Comparison of ENCODE assay signal across 8 cellular contexts in the genomic region with DNA sequence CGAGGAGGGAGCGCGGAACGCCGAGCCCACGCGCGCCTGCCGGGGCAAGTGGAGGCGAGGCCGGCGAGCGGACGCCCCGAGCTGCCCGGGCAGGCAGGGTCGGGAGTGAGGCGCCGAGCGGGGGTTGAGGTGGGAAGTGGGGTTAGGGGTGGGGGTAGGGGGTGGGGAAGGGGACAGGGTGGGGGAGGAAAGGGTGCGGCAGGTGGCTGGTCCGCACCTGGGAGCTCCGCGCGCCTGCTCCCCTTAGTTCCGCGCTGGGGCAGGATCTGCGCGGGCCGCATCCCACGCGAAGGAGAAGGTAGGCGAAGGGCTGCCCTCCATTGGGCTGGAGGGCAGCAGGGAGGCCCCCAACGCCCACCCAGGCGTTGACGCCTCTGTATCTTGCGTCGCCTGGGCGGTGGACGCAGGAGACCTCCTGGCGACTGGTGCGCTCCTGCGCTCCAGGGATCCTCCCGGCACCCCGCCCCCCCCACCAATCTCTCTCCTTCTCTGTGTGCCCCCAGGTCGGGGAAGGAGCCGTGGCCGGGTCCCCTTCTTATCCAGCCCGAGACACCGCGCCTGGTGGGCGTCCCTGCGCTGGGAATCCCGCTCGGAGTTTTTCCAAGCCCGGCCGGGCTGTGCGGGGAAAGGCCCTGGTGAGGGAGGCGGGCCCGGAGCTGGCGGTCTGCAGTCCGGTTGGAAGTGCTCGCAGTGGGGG. TPM values are rescaled to one million over a fixed set of nuclear protein-coding genes. Genes with fewer than 3 reads are reported as not detected.
DNase-seq lines count a peak whose midpoint lies in the region; ATAC-seq, FAIRE-seq and TF ChIP-seq lines count a peak whose summit lies in the region.

No MANE protein-coding gene starts in this region.

- no peak overlapping the region for H2BK20ac ChIP-seq in H1 (ENCODE audit: low read length)

- no peak for FAIRE-seq in H1 (lab: Jason Lieb, UNC)

- DNase-seq in Calu3 (no peak), H1 (ENCODE audit: low read depth in 1 of 2, low spot score in 2 of 2) (no peak), osteoblast (ENCODE audit: insufficient read length, low spot score, missing footprints) (peak; percentile 78), hippocampal formation (lab: John Stamatoyannopoulos, UW) (no peak), RWPE1 (ENCODE audit: low spot score) (no peak)
- no peak for DNase-seq in activated CD4-positive, CD25-positive, alpha-beta regulatory T cell treated with anti-CD3 and anti-CD28 coated beads, Interleukin-2, amount 50 U/mL, for 72 hours

- no peak overlapping the region for H3K14ac ChIP-seq in H1 (ENCODE audit: insufficient read length)

- H3K9me3 ChIP-seq in OCI-LY3 (ENCODE audit: insufficient read depth, low read length): no peaks in the 10 kb centered on the region
- peaks cover 0 to 2% of the 10 kb centered on the region in 2 experiments; a peak in 1 of 4 replicates for H3K9me3 ChIP-seq in H1 (ENCODE audit: insufficient read depth in 2 of 2, low read depth in 1 of 2, low read length in 1 of 2)
- no peaks in the 10 kb centered on the region for H3K9me3 ChIP-seq in osteoblast (ENCODE audit: low read depth, low read length)

- H3K9ac ChIP-seq in OCI-LY3 (ENCODE audit: low read length): peak overlapping the region; percentile 46
- no peak overlapping the region for H3K9ac ChIP-seq in H1 (replicated peaks in 1 of 4; ENCODE audit: extremely low read depth in 1 of 4, low read depth in 3 of 4, low read length in 3 of 4)

- H3K79me1 ChIP-seq in H1 (ENCODE audit: low read depth, low read length): no peaks in the 10 kb centered on the region

- CTCF ChIA-PET in Calu3 (lab: Charles Lee) (interaction anchor here (0.7 to 1.0 kb wide), 3 partner anchors 9 to 309 kb away, joined by 3 to 4 read pairs (median 3); no protein-coding TSS in a partner anchor), H1 (lab: Charles Lee; ENCODE audit: partially characterized antibody) (interaction anchor here (0.7 to 2.2 kb wide), 9 partner anchors 8 to 203 kb away, joined by 3 to 12 read pairs (median 5); no protein-coding TSS in a partner anchor), RWPE1 (lab: Yijun Ruan, JAX) (interaction anchor here (0.6 to 1.3 kb wide), 2 partner anchors 9 to 53 kb away, joined by 3 to 4 read pairs; no protein-coding TSS in a partner anchor)

- H2BK12ac ChIP-seq in H1 (ENCODE audit: low read depth, low read length): no peak overlapping the region

- H3K4me3 ChIP-seq in OCI-LY3 (ENCODE audit: low read length) (peak overlapping the region; percentile 80), H1 (ENCODE audit: extremely low read depth in 1 of 4, insufficient read depth in 2 of 4, low read depth in 3 of 4, low read length in 4 of 4) (peak overlapping the region; percentile 25 to 61 (median 42)), osteoblast (ENCODE audit: insufficient read depth, low read length) (no peak overlapping the region)

- H3K23me2 ChIP-seq in H1 (ENCODE audit: low read depth, low read length): peaks cover 8% of the 10 kb centered on the region; the same call in 1 of the 2 replicates

- no peaks in the 10 kb centered on the region for H3K79me2 ChIP-seq in OCI-LY3 (ENCODE audit: low read length)
- no peaks in the 10 kb centered on the region for H3K79me2 ChIP-seq in H1 (ENCODE audit: control insufficient read depth in 1 of 2, insufficient read depth in 2 of 2, low read length in 2 of 2)
- H3K79me2 ChIP-seq in osteoblast (ENCODE audit: insufficient read depth, low read length): no peaks in the 10 kb centered on the region

- no peak overlapping the region for H2BK15ac ChIP-seq in H1 (ENCODE audit: low read length)

- H2AK5ac ChIP-seq in H1 (ENCODE audit: low read depth, low read length): no peak overlapping the region

- H4K20me1 ChIP-seq in OCI-LY3 (ENCODE audit: insufficient read depth, low read length) (no peaks in the 10 kb centered on the region), H1 (replicated peaks in 1 of 2; ENCODE audit: control insufficient read depth in 1 of 2, insufficient read depth in 2 of 2, low read length in 2 of 2) (peaks cover 3 to 15% of the 10 kb centered on the region in 2 experiments), osteoblast (ENCODE audit: insufficient read depth, low read length) (no peaks in the 10 kb centered on the region)

- H3K27ac ChIP-seq in OCI-LY3 (ENCODE audit: low read length) (no peak overlapping the region), H1 (ENCODE audit: low read depth, low read length) (no peak overlapping the region), osteoblast (ENCODE audit: low read depth, low read length) (no peak overlapping the region), RWPE1 (no peak overlapping the region)

- no peak overlapping the region for H3K18ac ChIP-seq in H1 (ENCODE audit: extremely low read depth, low read length)

- no peak overlapping the region for H3K23ac ChIP-seq in H1 (ENCODE audit: insufficient read length)

- intact Hi-C loops in Calu3 (cut with micrococcal nuclease; ENCODE audit: unreplicated experiment): no loop called here

- peak overlapping the region; percentile 98 for H3K4me2 ChIP-seq in OCI-LY3 (ENCODE audit: low read length)
- H3K4me2 ChIP-seq in H1 (ENCODE audit: insufficient read depth in 1 of 2, low read depth in 2 of 2, low read length in 2 of 2): peak overlapping the region; percentile 75 to 93
- no peak overlapping the region for H3K4me2 ChIP-seq in osteoblast (ENCODE audit: insufficient read depth, low read length)

- no peak overlapping the region for H4K5ac ChIP-seq in H1 (ENCODE audit: insufficient read length, low read depth, low read length)

- H4K91ac ChIP-seq in H1 (replicated peaks; ENCODE audit: insufficient read length, low read length): no peak overlapping the region

- no peak overlapping the region for H3K27ac Mint-ChIP-seq in Calu3 (ENCODE audit: unreplicated experiment)

- no peak overlapping the region for H4K8ac ChIP-seq in H1 (ENCODE audit: extremely low read depth, insufficient read depth, low read length)

- TF ChIP-seq CTCF in Calu3 (IDR thresholded peaks at IDR 0.05; ENCODE audit: unreplicated experiment) (no peak), OCI-LY3 (IDR thresholded peaks at IDR 0.05; ENCODE audit: low read depth, low read length) (no peak), H1 (IDR thresholded peaks at IDR 0.05; ENCODE audit: control extremely low read depth in 1 of 3, insufficient read depth in 1 of 3, low read depth in 1 of 3, low read length in 3 of 3) (no peak), osteoblast (IDR thresholded peaks at IDR 0.05; ENCODE audit: extremely low read depth, low read depth, low read length) (no peak), RWPE1 (conservative IDR thresholded peaks at IDR 0.05; ENCODE audit: low read depth) (no peak)

- no peak overlapping the region for H2BK120ac ChIP-seq in H1 (replicated peaks; ENCODE audit: low read depth, low read length)

- TF ChIP-seq POLR2A in H1 (IDR thresholded peaks at IDR 0.05; ENCODE audit: control extremely low read depth in 1 of 2, low read depth in 2 of 2, low read length in 2 of 2): no peak

- H3K27me3 ChIP-seq in OCI-LY3 (ENCODE audit: low read depth, low read length): peaks cover 12% of the 10 kb centered on the region
- H3K27me3 ChIP-seq in H1 (replicated peaks in 1 of 4; ENCODE audit: control insufficient read depth in 3 of 4, extremely low read depth in 1 of 4, insufficient read depth in 3 of 4, low read length in 3 of 4): peaks cover 53 to 73% (median 64%) of the 10 kb centered on the region in 4 experiments
- H3K27me3 ChIP-seq in osteoblast (ENCODE audit: insufficient read depth, low read length): peaks cover 67% of the 10 kb centered on the region

- no peak for ATAC-seq in GM19351 (IDR thresholded peaks at IDR 0.05; ENCODE audit: unreplicated experiment)

- POLR2A ChIA-PET in H1 (lab: Charles Lee; ENCODE audit: partially characterized antibody): interaction anchor here (0.6 to 1.4 kb wide), 5 partner anchors 8 to 394 kb away, joined by 3 to 5 read pairs (median 3); no protein-coding TSS in a partner anchor
- POLR2A ChIA-PET in RWPE1 (lab: Yijun Ruan, JAX; ENCODE audit: low non-redundant PET): no interaction called here

- peak overlapping the region; percentile 65 for H3K4me3 Mint-ChIP-seq in Calu3 (ENCODE audit: low read depth, unreplicated experiment)

- no peak for TF ChIP-seq RAD21 in H1 (IDR thresholded peaks at IDR 0.05 in 1 of 2, conservative IDR thresholded peaks at IDR 0.05 in 1 of 2; ENCODE audit: low read depth in 2 of 2, low read length in 2 of 2)

- H3K4me1 Mint-ChIP-seq in Calu3 (ENCODE audit: low read depth, unreplicated experiment): peaks cover 8% of the 10 kb centered on the region

- peaks cover 79% of the 10 kb centered on the region for H3K27me3 Mint-ChIP-seq in Calu3 (ENCODE audit: unreplicated experiment)

- 2% methylated on average over 25 of the region's 63 CpGs; no CpG with 5 or more reads in 1 of the 2 experiments for WGBS in H1 (ENCODE audit: extremely low coverage in 1 of 2, insufficient coverage in 1 of 2, insufficient read length in 1 of 2, insufficient replicate concordance in 2 of 2, low coverage in 1 of 2, low lambda C conversion rate in 2 of 2, missing lambda C conversion rate in 1 of 2), 2 experiments

- no peaks in the 10 kb centered on the region for H3K36me3 ChIP-seq in OCI-LY3 (replicated peaks; ENCODE audit: low read depth, low read length)
- peaks cover 0 to 7% (median 0%) of the 10 kb centered on the region in 4 experiments; a peak in 1 of 8 replicates for H3K36me3 ChIP-seq in H1 (ENCODE audit: control insufficient read depth in 2 of 4, insufficient read depth in 4 of 4, low read length in 3 of 4)
- H3K36me3 ChIP-seq in osteoblast (ENCODE audit: insufficient read depth, low read length): no peaks in the 10 kb centered on the region

- H3K4me1 ChIP-seq in OCI-LY3 (ENCODE audit: low read length) (peaks cover 13% of the 10 kb centered on the region), H1 (replicated peaks in 1 of 4; ENCODE audit: control insufficient read depth in 3 of 4, insufficient read depth in 4 of 4, low read length in 3 of 4) (peaks cover 8 to 28% (median 15%) of the 10 kb centered on the region in 4 experiments), osteoblast (ENCODE audit: insufficient read depth, low read length) (peaks cover 6% of the 10 kb centered on the region)

- BruUV-seq in Calu3 (replicated peaks; lab: Mats Ljungman, UMichigan): no TSS peak

- no peak overlapping the region for H3K56ac ChIP-seq in H1 (replicated peaks; ENCODE audit: insufficient read length, low read depth, low read length)

- H3K4ac ChIP-seq in H1 (replicated peaks; ENCODE audit: insufficient read length, low read depth, low read length): no peak overlapping the region

- peaks cover 11% of the 10 kb centered on the region for H3K36me3 Mint-ChIP-seq in Calu3 (ENCODE audit: insufficient read depth, unreplicated experiment)

- no peaks in the 10 kb centered on the region for H3K9me3 Mint-ChIP-seq in Calu3 (ENCODE audit: low read depth, unreplicated experiment)

- H2AFZ ChIP-seq in OCI-LY3 (ENCODE audit: low read depth, low read length) (peak overlapping the region; percentile 94), H1 (ENCODE audit: low read length) (no peak overlapping the region), osteoblast (ENCODE audit: low read length) (no peak overlapping the region)

- TF ChIP-seq EP300 in H1 (IDR thresholded peaks at IDR 0.05; ENCODE audit: borderline replicate concordance in 1 of 2, low read depth in 2 of 2, low read length in 2 of 2): no peak

- H2BK5ac ChIP-seq in H1 (ENCODE audit: low read depth, low read length): no peak overlapping the region

RNA-seq across cellular contexts. Expression of a gene that starts 51.3 kb away (rescaled TPM):
- total RNA-seq in Calu3 (2022) (59.5 and 62.2 TPM in 2 replicates), osteoblast (80.3 and 84.0 TPM in 2 replicates)
- total RNA-seq in H1 (2021; fragmentation: NEBNext Ultra II Directional; extraction: Animal tissue kit (Norgen Biotek cat#: 25700)): 66.4 and 71.0 TPM in 2 replicates
- polyA plus RNA-seq in H1 (2011; rRNA removed): 37.7 and 49.5 TPM in 2 replicates
- polyA plus RNA-seq in H1 (2011; cell fraction: cytosol; rRNA removed): 51.8 TPM
- polyA plus RNA-seq in H1 (2011; cell fraction: nucleus; rRNA removed): 33.2 TPM
- 41.9 to 66.4 TPM (median 42.7 TPM) in 4 replicates for polyA plus RNA-seq in H1 (2012, experiment 1 of 2)
- 27.4 TPM for polyA plus RNA-seq in H1 (2012, experiment 2 of 2)
- polyA plus RNA-seq in H1 (2013, experiment 1 of 2): 104 TPM
- 114 TPM for polyA plus RNA-seq in H1 (2013, experiment 2 of 2)
- 21.5 and 37.8 TPM in 2 replicates for polyA minus RNA-seq in H1 (2011; rRNA and poly(A)+ RNA removed)
- 12.8 TPM for polyA minus RNA-seq in H1 (2011; cell fraction: cytosol; rRNA and poly(A)+ RNA removed)
- 31.9 TPM for polyA minus RNA-seq in H1 (2011; cell fraction: nucleus; rRNA and poly(A)+ RNA removed)
